In the genomic region with DNA sequence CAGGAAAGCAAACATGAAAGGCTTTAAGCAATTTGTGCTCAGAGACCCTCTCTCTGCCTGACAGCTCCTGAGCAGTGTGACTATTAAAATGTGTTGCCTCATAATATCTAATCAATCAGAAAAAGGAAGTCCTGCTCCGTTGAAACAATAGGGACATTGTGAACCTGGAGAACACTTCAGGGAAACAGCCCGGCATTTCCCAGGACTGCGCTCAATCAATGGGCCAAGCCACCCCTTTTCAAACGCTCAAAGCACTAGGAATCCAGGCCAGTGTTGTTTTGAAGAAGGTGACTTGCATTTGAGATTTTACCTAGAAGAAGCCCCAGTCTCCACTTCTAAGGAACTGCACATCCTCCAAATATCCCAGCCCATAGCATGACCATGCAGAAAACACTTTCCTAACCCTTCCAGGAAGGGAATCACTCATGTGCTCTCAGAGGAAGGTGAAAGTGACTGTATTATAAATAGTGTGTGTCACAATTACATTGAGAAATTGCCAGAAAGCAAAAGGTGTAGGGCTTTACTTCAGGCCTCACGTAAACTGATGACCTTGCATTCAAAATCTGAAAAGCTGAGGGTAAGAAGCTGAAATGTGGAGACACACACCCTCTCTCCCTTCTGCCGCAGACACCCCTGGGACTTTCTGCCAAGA, we compare ENCODE assay signal across 22 cellular contexts. TPM values are rescaled to one million over a fixed set of nuclear protein-coding genes. Genes with fewer than 3 reads are reported as not detected.
A peak's percentile ranks its signal among the peaks of the same experiment; 100 is the strongest.
DNase-seq lines count a peak whose midpoint lies in the region; ATAC-seq, FAIRE-seq and TF ChIP-seq lines count a peak whose summit lies in the region.
"Had no signal": no experiment of that assay in that cellular context is flagged by ENCODE, and none has a peak within 500 bp of the region (broad histone marks: within the 10 kb centered on the region; RNA-seq: fewer than 3 reads in every experiment).

No MANE protein-coding gene starts in this region.

- H2AFZ ChIP-seq in SK-N-SH (ENCODE audit: low read depth), result no peak overlapping the region

- H3K27ac ChIP-seq in subcutaneous abdominal adipose tissue (ENCODE audit: low read depth, low read length) (peak overlapping the region; percentile 54), SK-N-SH (ENCODE audit: low read depth in 2 of 2, low read length in 1 of 2) (no peak overlapping the region; a peak in 1 of 4 replicates)

- no peak for TF ChIP-seq POLR2A in GM12892 (IDR thresholded peaks at IDR 0.05; ENCODE audit: low read depth, low read length)

- peak; percentile 19 to 47 for ATAC-seq in left cardiac atrium
- ATAC-seq: activated CD4-positive, alpha-beta T cell treated with anti-CD3 and anti-CD28 coated beads for 36 hours; activated naive CD8-positive, alpha-beta T cell treated with anti-CD3 and anti-CD28 coated beads, Interleukin-2, amount 50 U/mL, for 24 hours; esophagus mucosa had no signal

- H3K4me2 ChIP-seq in SK-N-SH, result no peak overlapping the region

- FAIRE-seq in GM12892 (lab: Jason Lieb, UNC), result no peak
- FAIRE-seq: RCC 7860 had no signal

- H3K79me2 ChIP-seq in SK-N-SH (ENCODE audit: insufficient read depth), result no peaks in the 10 kb centered on the region

- H3K9me2 ChIP-seq in SK-N-SH, result no peaks in the 10 kb centered on the region

- H3K4me3 ChIP-seq in subcutaneous abdominal adipose tissue (ENCODE audit: low read depth in 1 of 5, low read length in 5 of 5), result no peak overlapping the region
- H3K4me3 ChIP-seq in SK-N-SH (ENCODE audit: low read depth in 2 of 2, low read length in 1 of 2), result no peak overlapping the region
- H3K4me3 ChIP-seq: thoracic aorta had no signal

- peak overlapping the region in 1 of 5 donors; percentile 19 for H3K9ac ChIP-seq in subcutaneous abdominal adipose tissue (ENCODE audit: low read length in 5 of 5)
- no peak overlapping the region for H3K9ac ChIP-seq in SK-N-SH

- H3K36me3 ChIP-seq in subcutaneous abdominal adipose tissue (ENCODE audit: control insufficient read depth in 5 of 5, insufficient read depth in 5 of 5, low read length in 5 of 5) (no peaks in the 10 kb centered on the region), SK-N-SH (replicated peaks in 1 of 2; ENCODE audit: control insufficient read depth in 1 of 2, insufficient read depth in 2 of 2, low read length in 1 of 2) (no peaks in the 10 kb centered on the region)
- H3K36me3 ChIP-seq: thoracic aorta had no signal

- H4K20me1 ChIP-seq in SK-N-SH (ENCODE audit: insufficient read depth), result no peaks in the 10 kb centered on the region

- no peak for TF ChIP-seq RAD21 in SK-N-SH (IDR thresholded peaks at IDR 0.05; ENCODE audit: low read length)

- H3K9me3 ChIP-seq in subcutaneous abdominal adipose tissue (ENCODE audit: control insufficient read depth in 5 of 5, low read length in 5 of 5) (no peaks in the 10 kb centered on the region), SK-N-SH (no peaks in the 10 kb centered on the region)
- H3K9me3 ChIP-seq: thoracic aorta had no signal

- TF ChIP-seq CTCF in SK-N-SH (IDR thresholded peaks at IDR 0.05) (no peak), GM10248 (IDR thresholded peaks at IDR 0.05; ENCODE audit: control extremely low read depth, extremely low read depth, low read depth, missing control alignments) (no peak)

- peak; percentile 84 for DNase-seq in dermis blood vessel endothelial cell
- no peak for DNase-seq in left cardiac atrium
- DNase-seq in lung microvascular endothelial cell (ENCODE audit: low read depth in 2 of 2), result peak; percentile 40 to 71
- no peak for DNase-seq in SK-N-SH
- no peak for DNase-seq in activated CD4-positive, CD25-positive, alpha-beta regulatory T cell (lab: John Stamatoyannopoulos, UW)
- no peak for DNase-seq in GM10248 (ENCODE audit: extremely low spot score)
- DNase-seq in GM12892 (ENCODE audit: insufficient read length), result no peak
- DNase-seq: activated CD4-positive, alpha-beta T cell treated with anti-CD3 and anti-CD28 coated beads for 36 hours; activated naive CD8-positive, alpha-beta T cell treated with anti-CD3 and anti-CD28 coated beads, Interleukin-2, amount 50 U/mL, for 24 hours; CD4-positive, alpha-beta memory T cell; DMS79 treated with DMSO at 0.1 percent for 48 hours; KBM-7; midbrain; MV-4-11; NCI-H1930; NCI-H446 treated with DMSO at 0.1 percent for 48 hours; nephron progenitor cell; NK-92 treated with Interleukin-12 subunit alpha and Interleukin-12 subunit beta, amount 100 ng/mL, for 24 hours had no signal

- no peak for TF ChIP-seq EP300 in SK-N-SH (IDR thresholded peaks at IDR 0.05; ENCODE audit: borderline replicate concordance in 1 of 2, low read depth in 1 of 2, low read length in 1 of 2)

- H3K4me1 ChIP-seq in subcutaneous abdominal adipose tissue (ENCODE audit: control insufficient read depth in 5 of 5, insufficient read depth in 5 of 5, low read length in 5 of 5), result peaks cover 4 to 37% (median 32%) of the 10 kb centered on the region in 5 donors
- H3K4me1 ChIP-seq in SK-N-SH (ENCODE audit: control insufficient read depth in 1 of 2, insufficient read depth in 2 of 2, low read depth in 1 of 2, low read length in 1 of 2), result peaks cover 15 to 20% of the 10 kb centered on the region in 2 experiments

- no peaks in the 10 kb centered on the region for H3K27me3 ChIP-seq in subcutaneous abdominal adipose tissue (ENCODE audit: control insufficient read depth in 5 of 5, insufficient read depth in 4 of 5, low read length in 5 of 5)
- no peaks in the 10 kb centered on the region for H3K27me3 ChIP-seq in SK-N-SH (ENCODE audit: insufficient read depth)

- 88% methylated on average over 6 of the region's 6 CpGs for WGBS in SK-N-SH (ENCODE audit: low lambda C conversion rate)

- POLR2A ChIA-PET in SK-N-SH (lab: Yijun Ruan, JAX) (no interaction called here), GM10248 (lab: Yijun Ruan, JAX) (no interaction called here)

- H3F3A ChIP-seq in SK-N-SH (replicated peaks; ENCODE audit: insufficient read depth), result peaks cover 10% of the 10 kb centered on the region

- intact Hi-C loops in left cardiac atrium (cut with DNase I), result no loop called here

- CTCF ChIA-PET in SK-N-SH (lab: Yijun Ruan, JAX) (no interaction called here), GM10248 (lab: Yijun Ruan, JAX) (no interaction called here)

TF ChIP-seq in SK-N-SH, 30 proteins besides CTCF, POLR2A, EP300 and RAD21:
- TF ChIP-seq GATA2 (CRISPR knock-in tag; IDR thresholded peaks at IDR 0.05) (no peak), TCF12 (IDR thresholded peaks at IDR 0.05) (no peak), CHD2 (IDR thresholded peaks at IDR 0.05; ENCODE audit: low read length, partially characterized antibody) (no peak), MEF2A (IDR thresholded peaks at IDR 0.05; ENCODE audit: borderline replicate concordance, low read depth) (no peak), NFIC (IDR thresholded peaks at IDR 0.05; ENCODE audit: borderline replicate concordance) (no peak), TEAD4 (IDR thresholded peaks at IDR 0.05; ENCODE audit: borderline replicate concordance, insufficient read depth) (no peak), NRF1 (IDR thresholded peaks at IDR 0.05; ENCODE audit: low read depth, low read length) (no peak)
- TF ChIP-seq, protein P1, sequence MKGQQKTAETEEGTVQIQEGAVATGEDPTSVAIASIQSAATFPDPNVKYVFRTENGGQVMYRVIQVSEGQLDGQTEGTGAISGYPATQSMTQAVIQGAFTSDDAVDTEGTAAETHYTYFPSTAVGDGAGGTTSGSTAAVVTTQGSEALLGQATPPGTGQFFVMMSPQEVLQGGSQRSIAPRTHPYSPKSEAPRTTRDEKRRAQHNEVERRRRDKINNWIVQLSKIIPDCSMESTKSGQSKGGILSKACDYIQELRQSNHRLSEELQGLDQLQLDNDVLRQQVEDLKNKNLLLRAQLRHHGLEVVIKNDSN (IDR thresholded peaks at IDR 0.05; ENCODE audit: borderline replicate concordance, low read depth), result no peak
- TF ChIP-seq, protein P2, sequence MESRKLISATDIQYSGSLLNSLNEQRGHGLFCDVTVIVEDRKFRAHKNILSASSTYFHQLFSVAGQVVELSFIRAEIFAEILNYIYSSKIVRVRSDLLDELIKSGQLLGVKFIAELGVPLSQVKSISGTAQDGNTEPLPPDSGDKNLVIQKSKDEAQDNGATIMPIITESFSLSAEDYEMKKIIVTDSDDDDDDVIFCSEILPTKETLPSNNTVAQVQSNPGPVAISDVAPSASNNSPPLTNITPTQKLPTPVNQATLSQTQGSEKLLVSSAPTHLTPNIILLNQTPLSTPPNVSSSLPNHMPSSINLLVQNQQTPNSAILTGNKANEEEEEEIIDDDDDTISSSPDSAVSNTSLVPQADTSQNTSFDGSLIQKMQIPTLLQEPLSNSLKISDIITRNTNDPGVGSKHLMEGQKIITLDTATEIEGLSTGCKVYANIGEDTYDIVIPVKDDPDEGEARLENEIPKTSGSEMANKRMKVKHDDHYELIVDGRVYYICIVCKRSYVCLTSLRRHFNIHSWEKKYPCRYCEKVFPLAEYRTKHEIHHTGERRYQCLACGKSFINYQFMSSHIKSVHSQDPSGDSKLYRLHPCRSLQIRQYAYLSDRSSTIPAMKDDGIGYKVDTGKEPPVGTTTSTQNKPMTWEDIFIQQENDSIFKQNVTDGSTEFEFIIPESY (IDR thresholded peaks at IDR 0.05; ENCODE audit: borderline replicate concordance, low read depth), result no peak

RNA-seq across cellular contexts. Expression of a gene that starts 19.4 kb away (rescaled TPM):
- total RNA-seq in dermis blood vessel endothelial cell (0.93 and 1.9 TPM in 2 replicates), left cardiac atrium (1 to 10 TPM; 1.7 to 4.9 TPM), lung microvascular endothelial cell (0.87 and 2.0 TPM in 2 replicates)
- 3.8 and 4.6 TPM in 2 replicates for polyA plus RNA-seq in SK-N-SH (2012; rRNA removed)
- 0.15 and 0.39 TPM in 2 replicates for polyA plus RNA-seq in SK-N-SH (2012; cell fraction: cytosol; rRNA removed)
- 39.1 and 56.6 TPM in 2 replicates for polyA plus RNA-seq in SK-N-SH (2012; cell fraction: nucleus; rRNA removed)
- polyA plus RNA-seq in GM12892 (2012; ENCODE audit: missing spikeins), result 1.3 TPM

Comparison
In these comparisons a context has a peak if more than half of its experiments do, and no peak if none do; other contexts are left out.
1. DNase-seq: peak in dermis blood vessel endothelial cell (single experiment) and lung microvascular endothelial cell (2 of 2); none in left cardiac atrium (single experiment), SK-N-SH (single experiment), activated CD4-positive, CD25-positive, alpha-beta regulatory T cell (0 of 4), GM10248 (single experiment) and GM12892 (single experiment).